In the genomic region with DNA sequence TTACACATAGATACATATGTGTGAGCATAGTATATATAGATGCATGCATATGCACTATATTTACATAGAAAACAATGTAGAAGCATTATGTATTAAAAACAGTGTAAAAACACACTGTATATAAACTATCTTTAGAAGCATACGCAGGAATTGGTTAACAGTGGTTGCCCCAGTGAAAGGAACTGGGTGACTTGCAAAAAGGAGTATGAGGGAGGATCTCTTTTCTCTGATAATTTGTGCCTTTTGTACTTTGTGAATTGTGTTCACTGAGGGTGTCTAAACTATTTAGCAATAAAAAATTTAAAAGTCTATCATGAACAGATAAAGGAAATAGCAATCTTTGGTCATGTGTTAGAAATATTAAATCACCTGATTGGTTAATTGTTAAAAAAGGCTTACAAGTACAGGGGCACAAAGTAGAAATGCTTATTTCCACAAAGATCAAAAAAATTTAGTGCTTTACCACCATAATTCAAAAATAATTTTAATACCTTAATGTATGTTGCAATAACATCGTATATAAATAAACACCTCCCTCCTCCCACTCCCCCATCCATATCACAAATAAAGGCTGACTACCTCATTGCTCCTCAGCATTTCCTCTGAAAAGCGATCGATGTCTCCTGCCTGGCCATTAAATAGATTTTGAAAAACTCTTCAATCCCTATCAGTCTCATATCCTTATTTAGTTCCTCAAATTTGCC, we compare ENCODE assay signal across 19 cellular contexts.
DNase-seq lines count a peak whose midpoint lies in the region; ATAC-seq and TF ChIP-seq lines count a peak whose summit lies in the region.
"Had no signal": no experiment of that assay in that cellular context is flagged by ENCODE, and none has a peak within 500 bp of the region (broad histone marks: within the 10 kb centered on the region; RNA-seq: fewer than 3 reads in every experiment).

No MANE protein-coding gene starts in this region.

- H3K4me1 Mint-ChIP-seq in endodermal cell (peaks cover 20% of the 10 kb centered on the region), progenitor cell of endocrine pancreas (ENCODE audit: low read depth) (peaks cover 32% of the 10 kb centered on the region)
- H3K4me1 Mint-ChIP-seq: B cell; CD4-positive, CD25-positive, alpha-beta regulatory T cell had no signal

- ATAC-seq in right cardiac atrium, result no peak
- ATAC-seq: CD8-positive, alpha-beta T cell; GM12878 had no signal

- peak overlapping the region; percentile 21 for H3K27ac ChIP-seq in endodermal cell (ENCODE audit: low read depth, low read length)
- no peak overlapping the region for H3K27ac ChIP-seq in right cardiac atrium (ENCODE audit: low read length)
- H3K27ac ChIP-seq: BLaER1, C4-2B, GM23248 had no signal

- H3K36me3 Mint-ChIP-seq in endodermal cell (ENCODE audit: low read depth) (no peaks in the 10 kb centered on the region), progenitor cell of endocrine pancreas (ENCODE audit: insufficient read depth) (peaks cover 20% of the 10 kb centered on the region)
- H3K36me3 Mint-ChIP-seq: CD4-positive, CD25-positive, alpha-beta regulatory T cell; CD8-positive, alpha-beta T cell had no signal

- no peaks in the 10 kb centered on the region for H3K9me3 ChIP-seq in endodermal cell (ENCODE audit: control insufficient read depth, low read length)
- no peaks in the 10 kb centered on the region for H3K9me3 ChIP-seq in right cardiac atrium (ENCODE audit: control insufficient read depth, low read length)
- H3K9me3 ChIP-seq: Caco-2 had no signal

- H3K27ac Mint-ChIP-seq in endodermal cell (no peak overlapping the region), progenitor cell of endocrine pancreas (peak overlapping the region; percentile 81)
- H3K27ac Mint-ChIP-seq: B cell; CD4-positive, CD25-positive, alpha-beta regulatory T cell; CD8-positive, alpha-beta T cell had no signal

- H3K9me3 Mint-ChIP-seq in endodermal cell, result peaks cover 2% of the 10 kb centered on the region
- H3K9me3 Mint-ChIP-seq in progenitor cell of endocrine pancreas (ENCODE audit: low read depth), result peaks cover 2% of the 10 kb centered on the region
- H3K9me3 Mint-ChIP-seq: CD8-positive, alpha-beta T cell had no signal

- H3K9ac ChIP-seq in endodermal cell (ENCODE audit: extremely low read depth, low read length, poor library complexity, severe bottlenecking), result no peak overlapping the region
- H3K9ac ChIP-seq: BLaER1, GM23248 had no signal

- peak; percentile 45 for DNase-seq in OCI-M1 (lab: John Stamatoyannopoulos, UW)
- no peak for DNase-seq in endodermal cell
- no peak for DNase-seq in progenitor cell of endocrine pancreas (ENCODE audit: low spot score, unreplicated experiment)
- DNase-seq in right cardiac atrium, result no peak
- no peak for DNase-seq in 8988T
- no peak for DNase-seq in stimulated activated CD8-positive, alpha-beta memory T cell treated with anti-CD3 and anti-CD28 coated beads, Interleukin-4, amount 100 ng/mL, for 48 hours
- DNase-seq: Caco-2; CD4-positive, CD25-positive, alpha-beta regulatory T cell; CD8-positive, alpha-beta T cell; DMS153; DND-41; GDM1; GM23248; H7; HCEC 1CT had no signal

- H3K4me3 ChIP-seq in endodermal cell (ENCODE audit: low read length), result no peak overlapping the region
- no peak overlapping the region for H3K4me3 ChIP-seq in right cardiac atrium (ENCODE audit: low read length)
- H3K4me3 ChIP-seq: BLaER1, GM12878, GM23248 had no signal

- TF ChIP-seq CTCF in endodermal cell (conservative IDR thresholded peaks at IDR 0.05) (no peak), progenitor cell of endocrine pancreas (IDR thresholded peaks at IDR 0.05; ENCODE audit: unreplicated experiment) (no peak)

- H3K27me3 ChIP-seq in endodermal cell (ENCODE audit: control insufficient read depth, insufficient read depth, low read length, poor library complexity, severe bottlenecking), result peaks cover 19% of the 10 kb centered on the region
- H3K27me3 ChIP-seq in right cardiac atrium (ENCODE audit: control insufficient read depth, insufficient read depth), result no peaks in the 10 kb centered on the region
- H3K27me3 ChIP-seq: BLaER1 had no signal

- H3K27me3 Mint-ChIP-seq in endodermal cell (ENCODE audit: insufficient read depth), result peaks cover 14% of the 10 kb centered on the region
- no peaks in the 10 kb centered on the region for H3K27me3 Mint-ChIP-seq in progenitor cell of endocrine pancreas

- WGBS in endodermal cell (ENCODE audit: insufficient coverage in 1 of 2, insufficient read length in 1 of 2), 2 experiments, result 85 to 100% methylated on average over 2 to 4 of the region's 4 CpGs
- 62% methylated on average over 4 of the region's 4 CpGs for WGBS in right cardiac atrium

- H3K4me3 Mint-ChIP-seq in endodermal cell (no peak overlapping the region), progenitor cell of endocrine pancreas (ENCODE audit: low read depth) (no peak overlapping the region)
- H3K4me3 Mint-ChIP-seq: B cell; CD4-positive, CD25-positive, alpha-beta regulatory T cell; CD8-positive, alpha-beta T cell had no signal

- H3K4me1 ChIP-seq in endodermal cell (ENCODE audit: control insufficient read depth, insufficient read depth, low read length) (peaks cover 7% of the 10 kb centered on the region), right cardiac atrium (ENCODE audit: control insufficient read depth, insufficient read depth, low read length) (no peaks in the 10 kb centered on the region)
- H3K4me1 ChIP-seq: Caco-2 had no signal

- no peaks in the 10 kb centered on the region for H3K36me3 ChIP-seq in endodermal cell (ENCODE audit: control insufficient read depth, insufficient read depth, low read length)
- H3K36me3 ChIP-seq: BLaER1 had no signal

- intact Hi-C loops in right cardiac atrium (cut with DNase I), result no loop called here
